In genomic region chr5:14187157-14187556, GRCh38 we compare ENCODE assay signal across 1 cellular context.
TF ChIP-seq lines count a peak whose summit lies in the region.

No MANE protein-coding gene starts in this region.

TF ChIP-seq in GM23338, 12 proteins besides CTCF, POLR2A, EP300 and RAD21 (continued from another document):
- TF ChIP-seq ZNF462 (CRISPR knock-in tag; IDR thresholded peaks at IDR 0.05) (no peak), NANOG (IDR thresholded peaks at IDR 0.05; ENCODE audit: borderline replicate concordance) (no peak), ZNF114 (CRISPR knock-in tag; IDR thresholded peaks at IDR 0.05) (no peak)
